ENCODE assay signal across 9 cellular contexts in the genomic region with DNA sequence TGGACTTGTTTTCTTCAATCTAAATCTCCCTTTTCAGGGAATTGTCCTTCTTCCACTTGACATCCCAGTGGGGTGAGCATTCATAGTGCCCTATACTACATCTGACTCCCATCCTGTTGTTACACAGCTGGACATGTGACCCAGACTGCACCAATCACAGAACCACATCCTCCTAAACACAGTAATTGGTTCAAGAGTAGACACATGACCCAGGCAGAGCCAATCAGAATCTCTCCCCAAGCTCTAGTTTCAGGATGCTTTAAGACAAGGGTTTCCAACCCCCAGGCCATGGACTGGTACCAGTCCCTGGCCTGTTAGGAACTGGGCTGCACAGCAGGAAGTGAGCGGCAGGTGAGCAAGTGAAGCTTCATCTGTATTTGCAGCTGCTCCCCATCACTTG. TPM values are rescaled to one million over a fixed set of nuclear protein-coding genes. Genes with fewer than 3 reads are reported as not detected.
DNase-seq lines count a peak whose midpoint lies in the region; ATAC-seq and TF ChIP-seq lines count a peak whose summit lies in the region.
"Had no signal": no experiment of that assay in that cellular context is flagged by ENCODE, and none has a peak within 500 bp of the region (broad histone marks: within the 10 kb centered on the region; RNA-seq: fewer than 3 reads in every experiment).

No MANE protein-coding gene starts in this region.

- peak overlapping the region; percentile 42 for H3K4me3 ChIP-seq in left ventricle myocardium inferior
- peak overlapping the region; percentile 15 for H3K4me3 ChIP-seq in OCI-LY7 (ENCODE audit: low read depth, low read length, poor library complexity, severe bottlenecking)
- H3K4me3 ChIP-seq in upper lobe of left lung: no peak overlapping the region
- no peak overlapping the region for H3K4me3 ChIP-seq in esophagus muscularis mucosa
- H3K4me3 ChIP-seq in dorsolateral prefrontal cortex: no peak overlapping the region
- H3K4me3 ChIP-seq: lung had no signal

- no peaks in the 10 kb centered on the region for H3K27me3 ChIP-seq in left ventricle myocardium inferior (ENCODE audit: low read depth)
- H3K27me3 ChIP-seq in upper lobe of left lung: no peaks in the 10 kb centered on the region
- H3K27me3 ChIP-seq in esophagus muscularis mucosa: no peaks in the 10 kb centered on the region
- H3K27me3 ChIP-seq in dorsolateral prefrontal cortex: no peaks in the 10 kb centered on the region

- no peak for ATAC-seq in left ventricle myocardium superior
- ATAC-seq in effector memory CD8-positive, alpha-beta T cell (replicated peaks): peak; percentile 29
- ATAC-seq in upper lobe of left lung (ENCODE audit: low FRiP score in 2 of 2): no peak
- no peak for ATAC-seq in HG03520 (IDR thresholded peaks at IDR 0.05; ENCODE audit: unreplicated experiment)

- no peaks in the 10 kb centered on the region for H4K20me1 ChIP-seq in OCI-LY7 (ENCODE audit: insufficient read depth, low read length)

- POLR2A ChIA-PET in OCI-LY7 (lab: Charles Lee): interaction anchor here (0.6 to 1.1 kb wide), 3 partner anchors 24 to 104 kb away, joined by 3 read pairs; no protein-coding TSS in a partner anchor

- CTCF ChIA-PET in OCI-LY7 (lab: Charles Lee; ENCODE audit: unreplicated experiment): interaction anchor here (1.2 kb wide), 1 partner anchor 33 kb away, joined by 5 read pairs; no protein-coding TSS in a partner anchor

- no peak for TF ChIP-seq POLR2A in upper lobe of left lung (IDR thresholded peaks at IDR 0.05)
- no peak for TF ChIP-seq POLR2A in esophagus muscularis mucosa (IDR thresholded peaks at IDR 0.05; ENCODE audit: low read depth)

- H3K79me2 ChIP-seq in OCI-LY7 (ENCODE audit: insufficient read depth, low read depth, low read length): no peaks in the 10 kb centered on the region

- H3K9me3 ChIP-seq in left ventricle myocardium inferior (replicated peaks) (no peaks in the 10 kb centered on the region), OCI-LY7 (ENCODE audit: low read length) (no peaks in the 10 kb centered on the region), upper lobe of left lung (no peaks in the 10 kb centered on the region), esophagus muscularis mucosa (no peaks in the 10 kb centered on the region)

- H3K36me3 ChIP-seq in left ventricle myocardium inferior (no peaks in the 10 kb centered on the region), OCI-LY7 (ENCODE audit: insufficient read depth, low read length) (no peaks in the 10 kb centered on the region), upper lobe of left lung (peaks cover 0 to 18% (median 0%) of the 10 kb centered on the region in 4 donors), esophagus muscularis mucosa (peaks cover 0 to 15% (median 0%) of the 10 kb centered on the region in 4 donors)

- TF ChIP-seq EP300 in upper lobe of left lung (IDR thresholded peaks at IDR 0.05) (no peak), esophagus muscularis mucosa (IDR thresholded peaks at IDR 0.05) (no peak)

- WGBS in upper lobe of left lung, 2 donors: 93% methylated on average over 1 of the region's 1 CpG; no CpG with 5 or more reads in 1 of the 2 donors
- no CpG with 5 or more reads among the region's 1 CpG for WGBS in esophagus muscularis mucosa

- H3K27ac ChIP-seq in left ventricle myocardium inferior (replicated peaks): peak overlapping the region; percentile 86
- H3K27ac ChIP-seq in OCI-LY7 (ENCODE audit: low read depth, low read length, poor library complexity, severe bottlenecking): no peak overlapping the region
- H3K27ac ChIP-seq in upper lobe of left lung: peak overlapping the region; percentile 16 to 74 (median 50)
- peak overlapping the region in 2 of 4 donors; percentile 28 to 51 for H3K27ac ChIP-seq in esophagus muscularis mucosa (replicated peaks in 1 of 4)
- H3K27ac ChIP-seq in dorsolateral prefrontal cortex: no peak overlapping the region

- no peaks in the 10 kb centered on the region for H3K9me2 ChIP-seq in OCI-LY7 (ENCODE audit: insufficient read depth, low read length)

- 0 out of 2 replicates have a peak overlapping the region, but pooled peaks have one; percentile 24 for H3K4me2 ChIP-seq in OCI-LY7 (ENCODE audit: low read length)

- H3K4me1 ChIP-seq in left ventricle myocardium inferior (peaks cover 20% of the 10 kb centered on the region), OCI-LY7 (ENCODE audit: insufficient read depth, low read length, poor library complexity, severe bottlenecking) (peaks cover 23% of the 10 kb centered on the region), upper lobe of left lung (peaks cover 3 to 9% (median 6%) of the 10 kb centered on the region in 4 donors), esophagus muscularis mucosa (peaks cover 6 to 8% (median 8%) of the 10 kb centered on the region in 4 donors)

- H3K4me1 Mint-ChIP-seq in effector memory CD8-positive, alpha-beta T cell (ENCODE audit: low read depth in 2 of 2): peaks cover 12 to 15% of the 10 kb centered on the region in 2 donors

- no TSS peak for BruUV-seq in OCI-LY7 (replicated peaks; lab: Mats Ljungman, UMichigan)

- H3K4me3 Mint-ChIP-seq in effector memory CD8-positive, alpha-beta T cell: no peak overlapping the region

- no peaks in the 10 kb centered on the region for H3K9me3 Mint-ChIP-seq in effector memory CD8-positive, alpha-beta T cell

- no peaks in the 10 kb centered on the region for H3K36me3 Mint-ChIP-seq in effector memory CD8-positive, alpha-beta T cell (ENCODE audit: insufficient read depth)

- no peak for TF ChIP-seq CTCF in left ventricle myocardium inferior (IDR thresholded peaks at IDR 0.05; ENCODE audit: borderline replicate concordance)
- TF ChIP-seq CTCF in OCI-LY7 (conservative IDR thresholded peaks at IDR 0.05; ENCODE audit: low read length): no peak
- no peak for TF ChIP-seq CTCF in upper lobe of left lung (IDR thresholded peaks at IDR 0.05)
- TF ChIP-seq CTCF in esophagus muscularis mucosa (IDR thresholded peaks at IDR 0.05): no peak
- no peak for TF ChIP-seq CTCF in dorsolateral prefrontal cortex (IDR thresholded peaks at IDR 0.05 in 54 of 56, conservative IDR thresholded peaks at IDR 0.05 in 2 of 56; ENCODE audit: low read depth in 1 of 56, partially characterized antibody in 56 of 56)

- H3K27ac Mint-ChIP-seq in effector memory CD8-positive, alpha-beta T cell: no peak overlapping the region

- H2AFZ ChIP-seq in OCI-LY7 (ENCODE audit: low read length): peak overlapping the region; percentile 87

- intact Hi-C loops in left ventricle myocardium inferior (cut with micrococcal nuclease): no loop called here
- intact Hi-C loops in left ventricle myocardium superior (cut with micrococcal nuclease): no loop called here
- intact Hi-C loops in OCI-LY7 (cut with micrococcal nuclease; ENCODE audit: unreplicated experiment): no loop called here
- intact Hi-C loops in esophagus muscularis mucosa (cut with DNase I): no loop called here
- intact Hi-C loops in dorsolateral prefrontal cortex (cut with DNase I): loop anchor here in 1 of 2 donors (2.0 kb wide), 1 partner anchor 50 kb away; no protein-coding TSS in a partner anchor

- peaks cover under 1 to 10% of the 10 kb centered on the region in 2 donors for H3K27me3 Mint-ChIP-seq in effector memory CD8-positive, alpha-beta T cell

- no peak for DNase-seq in left ventricle myocardium inferior
- no peak for DNase-seq in left ventricle myocardium superior
- peak; percentile 68 for DNase-seq in OCI-LY7 (ENCODE audit: low spot score)
- no peak for DNase-seq in effector memory CD8-positive, alpha-beta T cell
- DNase-seq in upper lobe of left lung: no peak
- no peak for DNase-seq in esophagus muscularis mucosa (ENCODE audit: extremely low spot score)
- DNase-seq in dorsolateral prefrontal cortex: no peak

RNA-seq across cellular contexts. Expression of gene DDOST, which starts 5.6 kb away (rescaled TPM):
- 120 TPM for total RNA-seq in left ventricle myocardium inferior
- 135 TPM for total RNA-seq in left ventricle myocardium superior
- 95.1 and 111 TPM in 2 replicates for total RNA-seq in OCI-LY7 (2014; rRNA removed; shearing (Covaris generic))
- 136 and 148 TPM in 2 replicates for total RNA-seq in OCI-LY7 (2022)
- total RNA-seq in upper lobe of left lung: 100 to 1,000 TPM in 4 of 6 donors, 10 to 100 TPM in 2; 54.5 to 212 (median 141) TPM
- 100 to 1,000 TPM in 2 of 4 donors, 10 to 100 TPM in 2; 86.4 to 126 (median 103) TPM for total RNA-seq in esophagus muscularis mucosa
- total RNA-seq in dorsolateral prefrontal cortex: 10 to 100 TPM; 45.1 to 81.9 (median 60.6) TPM

RNA-seq across cellular contexts. Expression of gene PINK1, which starts 33.5 kb away (rescaled TPM):
- total RNA-seq in left ventricle myocardium inferior (250 TPM), left ventricle myocardium superior (261 TPM), OCI-LY7 (2022) (13.4 and 15.7 TPM in 2 replicates), upper lobe of left lung (100 to 1,000 TPM in 2 of 6 donors, 10 to 100 TPM in 4; 62.8 to 118 (median 86.2) TPM), esophagus muscularis mucosa (100 to 1,000 TPM; 175 to 330 (median 242) TPM), dorsolateral prefrontal cortex (100 to 1,000 TPM; 159 to 357 (median 261) TPM)
- 8.2 and 8.9 TPM in 2 replicates for total RNA-seq in OCI-LY7 (2014; rRNA removed; shearing (Covaris generic))

RNA-seq across cellular contexts. Expression of gene KIF17, which starts 51.0 kb away (rescaled TPM):
- 4.6 TPM for total RNA-seq in left ventricle myocardium inferior
- 3.5 TPM for total RNA-seq in left ventricle myocardium superior
- total RNA-seq in OCI-LY7 (2014; rRNA removed; shearing (Covaris generic)): not detected in 2 replicates
- 0.74 and 1.1 TPM in 2 replicates for total RNA-seq in OCI-LY7 (2022)
- total RNA-seq in upper lobe of left lung: 10 to 100 TPM in 1 of 6 donors, 1 to 10 TPM in 5; 4.2 to 12.6 (median 8.5) TPM
- 1 to 10 TPM; 2.0 to 7.3 (median 3.4) TPM for total RNA-seq in esophagus muscularis mucosa
- 10 to 100 TPM in 118 of 120 experiments, 1 to 10 TPM in 2; 7.7 to 49.6 (median 27.0) TPM for total RNA-seq in dorsolateral prefrontal cortex

Comparison
In these comparisons a context has a peak if more than half of its experiments do, and no peak if none do; other contexts are left out.
1. H3K27ac ChIP-seq: peak in left ventricle myocardium inferior (single experiment) and upper lobe of left lung (4 of 4); none in OCI-LY7 (single experiment) and dorsolateral prefrontal cortex (0 of 59).
2. H3K4me3 ChIP-seq: peak in left ventricle myocardium inferior (single experiment) and OCI-LY7 (single experiment); none in upper lobe of left lung (0 of 4), esophagus muscularis mucosa (0 of 4) and dorsolateral prefrontal cortex (0 of 59).